1 cellular context compared by ENCODE assay signal in the genomic region with DNA sequence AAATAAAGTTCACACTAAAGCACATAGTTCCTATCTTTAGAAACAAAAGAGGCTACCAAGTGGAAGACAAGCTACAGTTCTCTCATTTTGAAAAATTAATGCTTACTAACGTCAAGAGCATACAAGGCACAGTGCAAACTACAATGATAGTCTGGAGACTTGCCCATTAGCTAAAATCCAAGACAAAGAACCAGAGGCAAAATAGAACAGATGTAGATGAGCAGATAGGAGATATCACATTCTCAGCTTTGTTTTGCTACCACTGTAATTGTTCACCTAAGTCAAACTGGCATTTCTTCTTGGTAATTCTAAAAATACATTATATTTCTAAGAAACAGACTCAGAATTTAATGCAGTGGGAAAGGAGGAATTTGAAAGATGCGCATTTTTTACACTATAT.
TF ChIP-seq lines count a peak whose summit lies in the region.

No MANE protein-coding gene starts in this region.

TF ChIP-seq in H1, 55 proteins besides CTCF, POLR2A, EP300 and RAD21:
- TF ChIP-seq SUZ12 (IDR thresholded peaks at IDR 0.05; ENCODE audit: low read length) (no peak), SP1 (IDR thresholded peaks at IDR 0.05; ENCODE audit: low read depth, low read length) (no peak), POLR2AphosphoS5 (IDR thresholded peaks at IDR 0.05; ENCODE audit: low read depth, low read length) (no peak), MAFK (IDR thresholded peaks at IDR 0.05; ENCODE audit: low read depth, low read length) (no peak), TCF12 (IDR thresholded peaks at IDR 0.05; ENCODE audit: low read depth, low read length) (no peak)
